In the genomic region with DNA sequence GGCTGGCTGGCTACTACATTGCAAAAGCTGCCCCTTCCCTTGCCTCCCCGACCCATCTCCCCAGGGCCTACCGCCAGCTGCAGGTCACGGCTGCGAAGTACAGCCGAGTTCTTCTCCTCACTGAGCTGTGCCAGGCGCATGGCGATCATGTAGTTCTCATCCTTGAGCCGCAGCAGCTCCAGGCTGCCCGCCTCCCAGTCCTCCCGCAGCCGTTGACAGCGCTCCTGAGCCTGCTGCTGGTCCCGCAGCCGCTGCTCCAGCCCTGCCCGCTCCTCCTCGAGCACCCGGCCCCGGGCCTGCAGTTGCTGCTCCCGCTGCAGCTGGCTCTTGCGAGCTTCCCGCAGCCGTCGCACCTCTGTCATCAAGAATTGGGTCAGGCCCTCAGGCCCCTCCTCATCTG, we compare ENCODE assay signal across 1 cellular context.
A peak's percentile ranks its signal among the peaks of the same experiment; 100 is the strongest.
TF ChIP-seq lines count a peak whose summit lies in the region.

No MANE protein-coding gene starts in this region.

TF ChIP-seq in HepG2, 621 proteins besides CTCF, POLR2A, EP300 and RAD21 (continues in another document):
- TF ChIP-seq JUND (CRISPR knock-in tag; IDR thresholded peaks at IDR 0.05) (no peak), ZNF768 (CRISPR knock-in tag; IDR thresholded peaks at IDR 0.05) (peak; percentile 48; the same call in 1 of the 2 replicates), KDM5A (IDR thresholded peaks at IDR 0.05; ENCODE audit: borderline replicate concordance, low read length) (no peak), HDAC6 (IDR thresholded peaks at IDR 0.05; ENCODE audit: low read depth, low read length) (no peak), MIER2 (CRISPR knock-in tag; IDR thresholded peaks at IDR 0.05) (no peak), NR2F1 (CRISPR knock-in tag; IDR thresholded peaks at IDR 0.05) (no peak), ARID4A (CRISPR knock-in tag; IDR thresholded peaks at IDR 0.05; ENCODE audit: borderline replicate concordance) (0 out of 2 replicates have a peak, but pooled peaks have one; percentile 34), RBM39 (IDR thresholded peaks at IDR 0.05; ENCODE audit: low read depth, low read length, poor library complexity, severe bottlenecking) (no peak), ZNF501 (CRISPR knock-in tag; IDR thresholded peaks at IDR 0.05) (0 out of 2 replicates have a peak, but pooled peaks have one; percentile 27), AGO2 (optimal IDR thresholded peaks at IDR 0.05; ENCODE audit: low read depth, low read length) (peak; percentile 71), PCBP1 (IDR thresholded peaks at IDR 0.05; ENCODE audit: borderline replicate concordance, low read depth, low read length) (no peak), HNRNPL (IDR thresholded peaks at IDR 0.05; ENCODE audit: low read depth, low read length) (0 out of 2 replicates have a peak, but pooled peaks have one; percentile 51), SMC3 (IDR thresholded peaks at IDR 0.05; ENCODE audit: low read length) (no peak), ZNF562 (CRISPR knock-in tag; IDR thresholded peaks at IDR 0.05; ENCODE audit: borderline replicate concordance) (no peak), KMT2B (CRISPR knock-in tag; IDR thresholded peaks at IDR 0.05) (no peak), PRPF4 (IDR thresholded peaks at IDR 0.05; ENCODE audit: low read depth, low read length, poor library complexity, severe bottlenecking) (peak; percentile 60), BCLAF1 (IDR thresholded peaks at IDR 0.05) (no peak), JARID2 (CRISPR knock-in tag; IDR thresholded peaks at IDR 0.05; ENCODE audit: insufficient replicate concordance) (no peak), SIX1 (CRISPR knock-in tag; IDR thresholded peaks at IDR 0.05; ENCODE audit: borderline replicate concordance) (no peak), ZNF570 (CRISPR knock-in tag; IDR thresholded peaks at IDR 0.05; ENCODE audit: borderline replicate concordance) (no peak), ZNF687 (CRISPR knock-in tag; IDR thresholded peaks at IDR 0.05) (peak; percentile 70), DNMT3B (CRISPR knock-in tag; conservative IDR thresholded peaks at IDR 0.05) (no peak), NKX3-1 (CRISPR knock-in tag; IDR thresholded peaks at IDR 0.05) (no peak), ZC3H13 (CRISPR knock-in tag; IDR thresholded peaks at IDR 0.05) (no peak), ZBTB33 (CRISPR knock-in tag; IDR thresholded peaks at IDR 0.05) (peak; percentile 97), ZBTB39 (CRISPR knock-in tag; IDR thresholded peaks at IDR 0.05) (no peak), ZNF704 (CRISPR knock-in tag; IDR thresholded peaks at IDR 0.05; ENCODE audit: borderline replicate concordance) (no peak), ZFP90 (CRISPR knock-in tag; IDR thresholded peaks at IDR 0.05; ENCODE audit: borderline replicate concordance) (no peak), RBFOX2 (IDR thresholded peaks at IDR 0.05; ENCODE audit: low read depth, low read length) (peak; percentile 55), ZNF746 (CRISPR knock-in tag; IDR thresholded peaks at IDR 0.05) (no peak), GZF1 (CRISPR knock-in tag; IDR thresholded peaks at IDR 0.05) (no peak)
- TF ChIP-seq, protein P1, sequence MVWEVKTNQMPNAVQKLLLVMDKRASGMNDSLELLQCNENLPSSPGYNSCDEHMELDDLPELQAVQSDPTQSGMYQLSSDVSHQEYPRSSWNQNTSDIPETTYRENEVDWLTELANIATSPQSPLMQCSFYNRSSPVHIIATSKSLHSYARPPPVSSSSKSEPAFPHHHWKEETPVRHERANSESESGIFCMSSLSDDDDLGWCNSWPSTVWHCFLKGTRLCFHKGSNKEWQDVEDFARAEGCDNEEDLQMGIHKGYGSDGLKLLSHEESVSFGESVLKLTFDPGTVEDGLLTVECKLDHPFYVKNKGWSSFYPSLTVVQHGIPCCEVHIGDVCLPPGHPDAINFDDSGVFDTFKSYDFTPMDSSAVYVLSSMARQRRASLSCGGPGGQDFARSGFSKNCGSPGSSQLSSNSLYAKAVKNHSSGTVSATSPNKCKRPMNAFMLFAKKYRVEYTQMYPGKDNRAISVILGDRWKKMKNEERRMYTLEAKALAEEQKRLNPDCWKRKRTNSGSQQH (CRISPR knock-in tag; IDR thresholded peaks at IDR 0.05; ENCODE audit: low read depth): no peak
- TF ChIP-seq, protein P2, sequence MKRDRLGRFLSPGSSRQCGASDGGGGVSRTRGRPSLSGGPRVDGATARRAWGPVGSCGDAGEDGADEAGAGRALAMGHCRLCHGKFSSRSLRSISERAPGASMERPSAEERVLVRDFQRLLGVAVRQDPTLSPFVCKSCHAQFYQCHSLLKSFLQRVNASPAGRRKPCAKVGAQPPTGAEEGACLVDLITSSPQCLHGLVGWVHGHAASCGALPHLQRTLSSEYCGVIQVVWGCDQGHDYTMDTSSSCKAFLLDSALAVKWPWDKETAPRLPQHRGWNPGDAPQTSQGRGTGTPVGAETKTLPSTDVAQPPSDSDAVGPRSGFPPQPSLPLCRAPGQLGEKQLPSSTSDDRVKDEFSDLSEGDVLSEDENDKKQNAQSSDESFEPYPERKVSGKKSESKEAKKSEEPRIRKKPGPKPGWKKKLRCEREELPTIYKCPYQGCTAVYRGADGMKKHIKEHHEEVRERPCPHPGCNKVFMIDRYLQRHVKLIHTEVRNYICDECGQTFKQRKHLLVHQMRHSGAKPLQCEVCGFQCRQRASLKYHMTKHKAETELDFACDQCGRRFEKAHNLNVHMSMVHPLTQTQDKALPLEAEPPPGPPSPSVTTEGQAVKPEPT (CRISPR knock-in tag; IDR thresholded peaks at IDR 0.05; ENCODE audit: low read depth): no peak
- TF ChIP-seq, protein P3, sequence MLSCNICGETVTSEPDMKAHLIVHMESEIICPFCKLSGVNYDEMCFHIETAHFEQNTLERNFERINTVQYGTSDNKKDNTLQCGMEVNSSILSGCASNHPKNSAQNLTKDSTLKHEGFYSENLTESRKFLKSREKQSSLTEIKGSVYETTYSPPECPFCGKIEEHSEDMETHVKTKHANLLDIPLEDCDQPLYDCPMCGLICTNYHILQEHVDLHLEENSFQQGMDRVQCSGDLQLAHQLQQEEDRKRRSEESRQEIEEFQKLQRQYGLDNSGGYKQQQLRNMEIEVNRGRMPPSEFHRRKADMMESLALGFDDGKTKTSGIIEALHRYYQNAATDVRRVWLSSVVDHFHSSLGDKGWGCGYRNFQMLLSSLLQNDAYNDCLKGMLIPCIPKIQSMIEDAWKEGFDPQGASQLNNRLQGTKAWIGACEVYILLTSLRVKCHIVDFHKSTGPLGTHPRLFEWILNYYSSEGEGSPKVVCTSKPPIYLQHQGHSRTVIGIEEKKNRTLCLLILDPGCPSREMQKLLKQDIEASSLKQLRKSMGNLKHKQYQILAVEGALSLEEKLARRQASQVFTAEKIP (CRISPR knock-in tag; IDR thresholded peaks at IDR 0.05; ENCODE audit: borderline replicate concordance): no peak
